In the genomic region with DNA sequence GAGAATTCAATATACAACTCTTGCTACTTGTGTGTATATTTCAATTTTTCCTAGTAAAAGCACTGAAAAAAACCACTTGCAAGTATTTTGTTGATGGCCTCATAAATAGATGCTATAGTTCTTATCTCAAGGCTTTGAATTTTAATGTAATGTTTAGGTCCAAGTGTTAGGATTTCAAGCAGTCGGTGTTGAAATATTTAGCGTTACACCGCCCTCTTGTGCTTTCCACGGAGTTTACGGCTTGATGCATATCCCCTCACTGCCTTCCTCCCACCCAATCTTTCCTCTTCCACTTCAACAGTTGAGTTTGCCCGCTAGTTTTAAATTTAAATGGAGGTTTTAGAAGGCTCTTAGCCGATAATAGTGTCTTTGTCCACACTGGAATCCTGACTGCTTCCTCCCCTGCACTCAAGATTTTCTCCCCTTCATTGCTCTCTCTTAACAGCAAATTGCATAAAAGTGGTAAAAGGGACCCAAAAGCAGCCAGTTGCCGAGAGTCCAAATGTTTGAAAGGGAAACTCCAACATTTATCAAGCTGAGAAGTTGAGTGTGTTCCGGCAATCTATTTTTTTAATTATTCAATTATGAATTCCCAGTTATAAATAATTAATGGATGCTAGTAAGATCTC, we compare ENCODE assay signal across 8 cellular contexts. TPM values are rescaled to one million over a fixed set of nuclear protein-coding genes. Genes with fewer than 3 reads are reported as not detected.
A peak's percentile ranks its signal among the peaks of the same experiment; 100 is the strongest.
DNase-seq lines count a peak whose midpoint lies in the region; ATAC-seq and TF ChIP-seq lines count a peak whose summit lies in the region.

No MANE protein-coding gene starts in this region.

- POLR2A ChIA-PET in activated CD4-positive, alpha-beta T cell treated with anti-CD3 and anti-CD28 coated beads for 36 hours (lab: Charles Lee), result no interaction called here
- POLR2A ChIA-PET in activated CD8-positive, alpha-beta T cell treated with anti-CD3 and anti-CD28 coated beads for 36 hours (lab: Charles Lee), result no interaction called here

- no peak for ATAC-seq in activated CD4-positive, alpha-beta T cell treated with anti-CD3 and anti-CD28 coated beads for 36 hours
- no peak for ATAC-seq in activated CD8-positive, alpha-beta T cell treated with anti-CD3 and anti-CD28 coated beads for 36 hours
- ATAC-seq in GM18511 (IDR thresholded peaks at IDR 0.05; ENCODE audit: unreplicated experiment) (no peak), HG02798 (IDR thresholded peaks at IDR 0.05; ENCODE audit: poor library complexity, unreplicated experiment) (no peak)

- H3K27ac Mint-ChIP-seq in activated CD4-positive, alpha-beta T cell treated with anti-CD3 and anti-CD28 coated beads for 36 hours, result no peak overlapping the region
- H3K27ac Mint-ChIP-seq in activated CD4-positive, alpha-beta T cell treated with anti-CD3 and anti-CD28 coated beads, Interleukin-2, amount 10 ng/mL, durations not matched to agents 24 days and 14 days, result no peak overlapping the region
- no peak overlapping the region for H3K27ac Mint-ChIP-seq in activated CD8-positive, alpha-beta T cell treated with anti-CD3 and anti-CD28 coated beads for 36 hours

- DNase-seq in activated CD4-positive, alpha-beta T cell treated with anti-CD3 and anti-CD28 coated beads for 36 hours, result peak; percentile 31
- DNase-seq in activated CD4-positive, alpha-beta T cell treated with anti-CD3 and anti-CD28 coated beads, Interleukin-2, amount 10 ng/mL, durations not matched to agents 24 days and 14 days, result no peak
- DNase-seq in NAMALWA (ENCODE audit: low spot score) (peak; percentile 37), lung microvascular endothelial cell (ENCODE audit: low read depth in 2 of 2) (peak; percentile 40 to 45), GOT3 (lab: John Stamatoyannopoulos, UW) (no peak)
- peak; percentile 36 for DNase-seq in activated CD8-positive, alpha-beta T cell treated with anti-CD3 and anti-CD28 coated beads for 36 hours

- H3K9me3 Mint-ChIP-seq in activated CD4-positive, alpha-beta T cell treated with anti-CD3 and anti-CD28 coated beads for 36 hours (ENCODE audit: low read depth), result no peaks in the 10 kb centered on the region
- no peaks in the 10 kb centered on the region for H3K9me3 Mint-ChIP-seq in activated CD4-positive, alpha-beta T cell treated with anti-CD3 and anti-CD28 coated beads, Interleukin-2, amount 10 ng/mL, durations not matched to agents 24 days and 14 days
- H3K9me3 Mint-ChIP-seq in activated CD8-positive, alpha-beta T cell treated with anti-CD3 and anti-CD28 coated beads for 36 hours, result no peaks in the 10 kb centered on the region

- peaks cover 5% of the 10 kb centered on the region for H3K4me1 Mint-ChIP-seq in activated CD4-positive, alpha-beta T cell treated with anti-CD3 and anti-CD28 coated beads for 36 hours
- no peaks in the 10 kb centered on the region for H3K4me1 Mint-ChIP-seq in activated CD4-positive, alpha-beta T cell treated with anti-CD3 and anti-CD28 coated beads, Interleukin-2, amount 10 ng/mL, durations not matched to agents 24 days and 14 days
- H3K4me1 Mint-ChIP-seq in activated CD8-positive, alpha-beta T cell treated with anti-CD3 and anti-CD28 coated beads for 36 hours (ENCODE audit: low read depth), result peaks cover 3% of the 10 kb centered on the region

- TF ChIP-seq CTCF in activated CD8-positive, alpha-beta T cell treated with anti-CD3 and anti-CD28 coated beads for 36 hours (IDR thresholded peaks at IDR 0.05), result peak; percentile 55

- H3K36me3 Mint-ChIP-seq in activated CD4-positive, alpha-beta T cell treated with anti-CD3 and anti-CD28 coated beads for 36 hours (ENCODE audit: low read depth), result no peaks in the 10 kb centered on the region
- no peaks in the 10 kb centered on the region for H3K36me3 Mint-ChIP-seq in activated CD4-positive, alpha-beta T cell treated with anti-CD3 and anti-CD28 coated beads, Interleukin-2, amount 10 ng/mL, durations not matched to agents 24 days and 14 days (ENCODE audit: low read depth)
- no peaks in the 10 kb centered on the region for H3K36me3 Mint-ChIP-seq in activated CD8-positive, alpha-beta T cell treated with anti-CD3 and anti-CD28 coated beads for 36 hours (ENCODE audit: low read depth)

- intact Hi-C loops in activated CD4-positive, alpha-beta T cell treated with anti-CD3 and anti-CD28 coated beads for 36 hours (cut with DNase I, micrococcal nuclease), result loop anchor here (1.0 kb wide), 1 partner anchor 209 kb away; no protein-coding TSS in a partner anchor
- intact Hi-C loops in activated CD4-positive, alpha-beta T cell treated with anti-CD3 and anti-CD28 coated beads, Interleukin-2, amount 10 ng/mL, durations not matched to agents 24 days and 14 days (cut with micrococcal nuclease), result loop anchor here (5.0 kb wide), 1 partner anchor 205 kb away; no protein-coding TSS in a partner anchor
- intact Hi-C loops in activated CD8-positive, alpha-beta T cell treated with anti-CD3 and anti-CD28 coated beads for 36 hours (cut with micrococcal nuclease), result loop anchor here (5.0 kb wide), 1 partner anchor 210 kb away; no protein-coding TSS in a partner anchor

- no peak overlapping the region for H3K4me3 Mint-ChIP-seq in activated CD4-positive, alpha-beta T cell treated with anti-CD3 and anti-CD28 coated beads for 36 hours
- no peak overlapping the region for H3K4me3 Mint-ChIP-seq in activated CD4-positive, alpha-beta T cell treated with anti-CD3 and anti-CD28 coated beads, Interleukin-2, amount 10 ng/mL, durations not matched to agents 24 days and 14 days
- H3K4me3 Mint-ChIP-seq in activated CD8-positive, alpha-beta T cell treated with anti-CD3 and anti-CD28 coated beads for 36 hours, result no peak overlapping the region

- CTCF ChIA-PET in activated CD4-positive, alpha-beta T cell treated with anti-CD3 and anti-CD28 coated beads for 36 hours (lab: Charles Lee), result interaction anchor here (0.7 to 1.3 kb wide), 2 partner anchors 24 to 209 kb away, joined by 3 to 5 read pairs; no protein-coding TSS in a partner anchor
- CTCF ChIA-PET in activated CD8-positive, alpha-beta T cell treated with anti-CD3 and anti-CD28 coated beads for 36 hours (lab: Charles Lee), result interaction anchor here (2.3 to 5.4 kb wide), 2 partner anchors 16 to 210 kb away, joined by 9 to 45 read pairs; no protein-coding TSS in a partner anchor

- peaks cover 39% of the 10 kb centered on the region for H3K27me3 Mint-ChIP-seq in activated CD4-positive, alpha-beta T cell treated with anti-CD3 and anti-CD28 coated beads for 36 hours
- H3K27me3 Mint-ChIP-seq in activated CD4-positive, alpha-beta T cell treated with anti-CD3 and anti-CD28 coated beads, Interleukin-2, amount 10 ng/mL, durations not matched to agents 24 days and 14 days, result peaks cover 52% of the 10 kb centered on the region
- H3K27me3 Mint-ChIP-seq in activated CD8-positive, alpha-beta T cell treated with anti-CD3 and anti-CD28 coated beads for 36 hours, result peaks cover 49% of the 10 kb centered on the region

RNA-seq across cellular contexts. Expression of a gene that starts 25.9 kb away (rescaled TPM):
- total RNA-seq in activated CD4-positive, alpha-beta T cell treated with anti-CD3 and anti-CD28 coated beads for 36 hours, result 10 to 100 TPM; 41.4 to 60.4 TPM
- total RNA-seq in activated CD4-positive, alpha-beta T cell treated with anti-CD3 and anti-CD28 coated beads, Interleukin-2, amount 10 ng/mL, durations not matched to agents 24 days and 14 days, result 48.3 and 53.9 TPM in 2 replicates
- 10 to 100 TPM; 42.8 to 44.8 TPM for total RNA-seq in activated CD8-positive, alpha-beta T cell treated with anti-CD3 and anti-CD28 coated beads for 36 hours
- total RNA-seq in lung microvascular endothelial cell, result 59.1 and 92.1 TPM in 2 replicates

RNA-seq across cellular contexts. Expression of a gene that starts 49.9 kb away (rescaled TPM):
- total RNA-seq in activated CD4-positive, alpha-beta T cell treated with anti-CD3 and anti-CD28 coated beads for 36 hours, result 10 to 100 TPM; 36.5 to 39.0 TPM
- 48.7 and 50.5 TPM in 2 replicates for total RNA-seq in activated CD4-positive, alpha-beta T cell treated with anti-CD3 and anti-CD28 coated beads, Interleukin-2, amount 10 ng/mL, durations not matched to agents 24 days and 14 days
- total RNA-seq in activated CD8-positive, alpha-beta T cell treated with anti-CD3 and anti-CD28 coated beads for 36 hours, result 10 to 100 TPM; 33.3 to 36.4 TPM
- total RNA-seq in lung microvascular endothelial cell, result 8.5 TPM in 2 replicates

Comparison
In these comparisons a context has a peak if more than half of its experiments do, and no peak if none do; other contexts are left out.
1. DNase-seq: peak in activated CD4-positive, alpha-beta T cell treated with anti-CD3 and anti-CD28 coated beads for 36 hours (single experiment), NAMALWA (single experiment), activated CD8-positive, alpha-beta T cell treated with anti-CD3 and anti-CD28 coated beads for 36 hours (single experiment) and lung microvascular endothelial cell (2 of 2); none in activated CD4-positive, alpha-beta T cell treated with anti-CD3 and anti-CD28 coated beads, Interleukin-2, amount 10 ng/mL, durations not matched to agents 24 days and 14 days (single experiment) and GOT3 (single experiment).